In the genomic region with DNA sequence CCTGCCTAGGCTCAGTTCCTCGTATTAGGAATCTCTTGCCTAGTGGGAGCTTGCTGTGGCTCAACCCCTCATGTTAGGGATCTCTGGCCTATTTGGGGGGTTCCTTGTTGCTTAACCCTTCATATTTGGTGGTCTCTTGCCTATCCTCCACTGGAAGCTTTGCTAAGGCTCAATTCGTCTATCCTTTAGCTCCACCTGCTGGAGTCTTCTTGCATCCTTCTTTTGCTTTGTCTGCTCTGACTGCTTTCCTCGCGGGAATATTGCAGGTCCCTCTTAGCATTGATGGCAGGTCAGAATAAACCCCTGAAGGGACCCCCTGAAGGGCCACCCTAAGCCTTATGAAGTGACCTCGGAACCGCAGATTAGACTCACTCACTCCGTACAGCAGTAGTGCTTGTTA, we compare ENCODE assay signal across 8 cellular contexts.
A peak's percentile ranks its signal among the peaks of the same experiment; 100 is the strongest.
DNase-seq lines count a peak whose midpoint lies in the region; ATAC-seq and TF ChIP-seq lines count a peak whose summit lies in the region.

No MANE protein-coding gene starts in this region.

- intact Hi-C loops in testis (cut with DNase I; ENCODE audit: low total_unique reads) (no loop called here), lower lobe of right lung (cut with DNase I) (no loop called here)

- H3K4me1 ChIP-seq in testis (no peaks in the 10 kb centered on the region), lower lobe of right lung (no peaks in the 10 kb centered on the region)

- H3K9me3 Mint-ChIP-seq in endothelial cell (ENCODE audit: unreplicated experiment): peaks cover 14% of the 10 kb centered on the region

- no peak overlapping the region for H3K27ac Mint-ChIP-seq in endothelial cell (ENCODE audit: unreplicated experiment)

- peaks cover 13% of the 10 kb centered on the region for H3K36me3 Mint-ChIP-seq in endothelial cell (ENCODE audit: low read depth, unreplicated experiment)

- no peak for ATAC-seq in lower lobe of right lung
- ATAC-seq in GM19351 (IDR thresholded peaks at IDR 0.05; ENCODE audit: unreplicated experiment): no peak

- H3K27ac ChIP-seq in testis (no peak overlapping the region), lower lobe of right lung (no peak overlapping the region)

- no peaks in the 10 kb centered on the region for H3K27me3 Mint-ChIP-seq in endothelial cell (ENCODE audit: unreplicated experiment)

- no peaks in the 10 kb centered on the region for H3K27me3 ChIP-seq in testis
- no peaks in the 10 kb centered on the region for H3K27me3 ChIP-seq in lower lobe of right lung (ENCODE audit: low read depth)

- H3K4me3 ChIP-seq in testis (no peak overlapping the region), lower lobe of right lung (no peak overlapping the region)

- H3K4me1 Mint-ChIP-seq in endothelial cell (ENCODE audit: unreplicated experiment): no peaks in the 10 kb centered on the region

- DNase-seq in SHP77 (lab: John Stamatoyannopoulos, UW): peak; percentile 34 to 48
- no peak for DNase-seq in SHP77 treated with DMSO at 0.1 percent for 48 hours (lab: John Stamatoyannopoulos, UW)
- DNase-seq in NCI-H460 (ENCODE audit: extremely low read depth, low read depth): peak; percentile 33
- peak; percentile 10 for DNase-seq in endothelial cell (ENCODE audit: low spot score)
- DNase-seq in testis: peak; percentile 31
- DNase-seq in activated naive CD4-positive, alpha-beta T cell treated with Interleukin-2 at 50 U/mL for 16 hours: no peak
- no peak for DNase-seq in lower lobe of right lung

- H3K36me3 ChIP-seq in testis (ENCODE audit: low read depth, missing control alignments) (no peaks in the 10 kb centered on the region), lower lobe of right lung (no peaks in the 10 kb centered on the region)

- H3K9me3 ChIP-seq in testis (no peaks in the 10 kb centered on the region), lower lobe of right lung (peaks cover 22% of the 10 kb centered on the region)

- no peak for TF ChIP-seq CTCF in endothelial cell (IDR thresholded peaks at IDR 0.05; ENCODE audit: unreplicated experiment)
- TF ChIP-seq CTCF in testis (IDR thresholded peaks at IDR 0.05): peak in 1 of 3 experiments; percentile 42
- no peak for TF ChIP-seq CTCF in lower lobe of right lung (IDR thresholded peaks at IDR 0.05)

- WGBS in testis, 2 donors: 65 to 70% methylated on average over 7 of the region's 7 CpGs

- TF ChIP-seq POLR2A in testis (IDR thresholded peaks at IDR 0.05): no peak

- H3K4me3 Mint-ChIP-seq in endothelial cell (ENCODE audit: unreplicated experiment): no peak overlapping the region

Comparison
In these comparisons a context has a peak if more than half of its experiments do, and no peak if none do; other contexts are left out.
1. DNase-seq: peak in SHP77 (2 of 2), NCI-H460 (single experiment), endothelial cell (single experiment) and testis (single experiment); none in SHP77 treated with DMSO at 0.1 percent for 48 hours (single experiment), activated naive CD4-positive, alpha-beta T cell treated with Interleukin-2 at 50 U/mL for 16 hours (single experiment) and lower lobe of right lung (single experiment).